Comparison of ENCODE assay signal across 1 cellular context in genomic region chr1:65993047-65993363, GRCh38.
TF ChIP-seq lines count a peak whose summit lies in the region.

No MANE protein-coding gene starts in this region.

TF ChIP-seq in A549, 52 proteins besides CTCF, POLR2A, EP300 and RAD21 (continued from another document):
- TF ChIP-seq REST (IDR thresholded peaks at IDR 0.05) (no peak), HEYL (CRISPR knock-in tag; IDR thresholded peaks at IDR 0.05) (no peak), CBX2 (IDR thresholded peaks at IDR 0.05; ENCODE audit: borderline replicate concordance, low read depth) (no peak), TP53 (CRISPR knock-in tag; IDR thresholded peaks at IDR 0.05) (no peak), FOXS1 (CRISPR knock-in tag; IDR thresholded peaks at IDR 0.05) (no peak)
